In the genomic region with DNA sequence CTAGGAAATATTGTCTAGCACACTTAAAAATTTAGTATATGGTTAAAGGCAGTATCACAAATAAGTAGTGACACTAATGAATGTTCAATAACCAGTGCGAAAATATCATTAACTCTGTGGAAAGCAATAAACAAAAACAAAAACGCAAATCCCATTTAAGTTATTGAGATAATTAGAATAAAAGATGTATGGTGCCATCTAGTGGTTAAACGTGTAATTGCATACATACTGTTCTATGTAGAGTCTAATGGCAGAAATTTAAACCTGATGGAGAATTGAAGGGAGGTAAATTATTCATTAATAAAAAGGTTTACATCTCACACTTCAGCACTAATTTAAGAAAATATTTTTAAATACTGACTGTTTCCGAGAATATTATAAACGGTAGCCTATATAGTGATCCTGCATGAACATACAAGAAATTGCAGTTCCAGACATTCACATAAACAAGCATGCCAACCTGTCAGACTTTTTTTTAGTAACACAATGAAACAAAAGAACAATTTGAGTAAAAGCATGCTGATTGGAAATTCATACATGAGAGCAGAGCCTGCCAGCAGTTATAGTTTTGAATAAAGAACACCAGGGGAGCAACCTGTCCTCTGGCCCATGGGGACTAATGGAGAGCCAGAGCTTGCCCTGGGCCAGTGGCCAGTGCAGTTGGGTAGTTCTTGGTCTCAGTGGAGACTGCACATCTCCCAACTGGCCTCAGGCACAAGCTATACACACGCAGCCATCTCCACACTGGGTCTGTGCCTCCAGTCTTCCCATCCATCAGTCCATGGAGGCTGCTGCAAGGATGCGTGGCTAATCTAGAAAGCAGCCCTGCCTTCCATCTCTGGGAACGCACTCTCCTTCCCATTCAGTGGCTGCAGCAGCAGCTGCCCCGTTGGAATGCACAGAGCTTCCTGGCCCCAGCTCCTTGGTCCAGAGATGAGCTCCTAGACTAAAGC, we compare ENCODE assay signal across 8 cellular contexts. TPM values are rescaled to one million over a fixed set of nuclear protein-coding genes. Genes with fewer than 3 reads are reported as not detected.
DNase-seq lines count a peak whose midpoint lies in the region; ATAC-seq and TF ChIP-seq lines count a peak whose summit lies in the region.

No MANE protein-coding gene starts in this region.

- TF ChIP-seq CTCF in CD14-positive monocyte (IDR thresholded peaks at IDR 0.05) (peak; percentile 91), nephron progenitor cell (IDR thresholded peaks at IDR 0.05) (peak; percentile 85)

- intact Hi-C loops in CD14-positive monocyte (cut with micrococcal nuclease) = no loop called here
- intact Hi-C loops in activated T-helper 1 cell treated with anti-CD3 and anti-CD28 coated beads, Interleukin-12 subunit alpha, Interleukin-12 subunit beta, Interleukin-2, Interleukin-4 antibody, amounts not matched to agents 30 ng/mL and 10 ng/mL and 1 ng/mL, durations not matched to agents 14 hours and 24 hours and 36 hours (cut with micrococcal nuclease) = loop anchor here (1.0 to 10.0 kb wide), 10 partner anchors 52 to 902 kb away; no protein-coding TSS in a partner anchor

- peaks cover 0 to 3% (median 0%) of the 10 kb centered on the region in 3 donors for H3K27me3 Mint-ChIP-seq in CD14-positive monocyte (ENCODE audit: low read depth in 3 of 3)
- no peaks in the 10 kb centered on the region for H3K27me3 Mint-ChIP-seq in nephron progenitor cell (ENCODE audit: low read depth, poor library complexity)
- no peaks in the 10 kb centered on the region for H3K27me3 Mint-ChIP-seq in activated T-helper 1 cell treated with anti-CD3 and anti-CD28 coated beads, Interleukin-12 subunit alpha, Interleukin-12 subunit beta, Interleukin-2, Interleukin-4 antibody, amounts not matched to agents 30 ng/mL and 10 ng/mL and 1 ng/mL, durations not matched to agents 14 hours and 24 hours and 36 hours (ENCODE audit: insufficient read depth)

- DNase-seq in CD14-positive monocyte (ENCODE audit: low spot score) (no peak), M059J (ENCODE audit: low read depth) (peak; percentile 63), SK-MEL-5 (ENCODE audit: low read depth, low spot score) (peak; percentile 77), nephron progenitor cell (peak; percentile 10)
- no peak for DNase-seq in activated T-helper 1 cell treated with anti-CD3 and anti-CD28 coated beads, Interleukin-12 subunit alpha, Interleukin-12 subunit beta, Interleukin-2, Interleukin-4 antibody, amounts not matched to agents 30 ng/mL and 10 ng/mL and 1 ng/mL, durations not matched to agents 14 hours and 24 hours and 36 hours (ENCODE audit: low spot score)

- peak; percentile 29 for ATAC-seq in GM18868 (IDR thresholded peaks at IDR 0.05; ENCODE audit: unreplicated experiment)
- peak; percentile 62 for ATAC-seq in esophagus mucosa
- ATAC-seq in HG02642 (IDR thresholded peaks at IDR 0.05; ENCODE audit: poor library complexity, unreplicated experiment) = no peak

- in situ Hi-C loops in SK-MEL-5 (cut with HindIII; ENCODE audit: low pct_unique_long_range_greater_than_20kb, low sequenced_read_pairs) = no loop called here

- H3K4me3 Mint-ChIP-seq in CD14-positive monocyte (no peak overlapping the region), nephron progenitor cell (no peak overlapping the region)
- no peak overlapping the region for H3K4me3 Mint-ChIP-seq in activated T-helper 1 cell treated with anti-CD3 and anti-CD28 coated beads, Interleukin-12 subunit alpha, Interleukin-12 subunit beta, Interleukin-2, Interleukin-4 antibody, amounts not matched to agents 30 ng/mL and 10 ng/mL and 1 ng/mL, durations not matched to agents 14 hours and 24 hours and 36 hours

- H3K4me1 Mint-ChIP-seq in CD14-positive monocyte (peaks cover 13% of the 10 kb centered on the region), nephron progenitor cell (peaks cover 6% of the 10 kb centered on the region)
- peaks cover 21% of the 10 kb centered on the region for H3K4me1 Mint-ChIP-seq in activated T-helper 1 cell treated with anti-CD3 and anti-CD28 coated beads, Interleukin-12 subunit alpha, Interleukin-12 subunit beta, Interleukin-2, Interleukin-4 antibody, amounts not matched to agents 30 ng/mL and 10 ng/mL and 1 ng/mL, durations not matched to agents 14 hours and 24 hours and 36 hours (ENCODE audit: low read depth)

- H3K27ac Mint-ChIP-seq in CD14-positive monocyte = no peak overlapping the region
- no peak overlapping the region for H3K27ac Mint-ChIP-seq in nephron progenitor cell
- no peak overlapping the region for H3K27ac Mint-ChIP-seq in activated T-helper 1 cell treated with anti-CD3 and anti-CD28 coated beads, Interleukin-12 subunit alpha, Interleukin-12 subunit beta, Interleukin-2, Interleukin-4 antibody, amounts not matched to agents 30 ng/mL and 10 ng/mL and 1 ng/mL, durations not matched to agents 14 hours and 24 hours and 36 hours

- H3K36me3 Mint-ChIP-seq in CD14-positive monocyte (no peaks in the 10 kb centered on the region), nephron progenitor cell (ENCODE audit: low read depth) (no peaks in the 10 kb centered on the region)
- H3K36me3 Mint-ChIP-seq in activated T-helper 1 cell treated with anti-CD3 and anti-CD28 coated beads, Interleukin-12 subunit alpha, Interleukin-12 subunit beta, Interleukin-2, Interleukin-4 antibody, amounts not matched to agents 30 ng/mL and 10 ng/mL and 1 ng/mL, durations not matched to agents 14 hours and 24 hours and 36 hours (ENCODE audit: low read depth) = no peaks in the 10 kb centered on the region

- H3K9me3 Mint-ChIP-seq in CD14-positive monocyte = no peaks in the 10 kb centered on the region
- H3K9me3 Mint-ChIP-seq in nephron progenitor cell = no peaks in the 10 kb centered on the region
- H3K9me3 Mint-ChIP-seq in activated T-helper 1 cell treated with anti-CD3 and anti-CD28 coated beads, Interleukin-12 subunit alpha, Interleukin-12 subunit beta, Interleukin-2, Interleukin-4 antibody, amounts not matched to agents 30 ng/mL and 10 ng/mL and 1 ng/mL, durations not matched to agents 14 hours and 24 hours and 36 hours = no peaks in the 10 kb centered on the region

RNA-seq across cellular contexts. Expression of a gene that starts 28.0 kb away (rescaled TPM):
- polyA plus RNA-seq in CD14-positive monocyte = not detected
- total RNA-seq in M059J (2014; rRNA removed; shearing (Covaris generic)) = not detected in 2 replicates
- not detected in 2 replicates for total RNA-seq in SK-MEL-5 (2014; rRNA removed; shearing (Covaris generic))
- polyA plus RNA-seq in SK-MEL-5 (2015; cell fraction: cytosol; rRNA removed) = not detected in 2 replicates
- not detected in 2 replicates for polyA plus RNA-seq in SK-MEL-5 (2015; cell fraction: nucleus; rRNA removed)
- total RNA-seq in esophagus mucosa = not detected
- total RNA-seq in activated T-helper 1 cell treated with anti-CD3 and anti-CD28 coated beads, Interleukin-12 subunit alpha, Interleukin-12 subunit beta, Interleukin-2, Interleukin-4 antibody, amounts not matched to agents 30 ng/mL and 10 ng/mL and 1 ng/mL, durations not matched to agents 14 hours and 24 hours and 36 hours = not detected in 2 replicates

RNA-seq across cellular contexts. Expression of a gene that starts 50.1 kb away (rescaled TPM):
- polyA plus RNA-seq in CD14-positive monocyte = under 1 TPM in 1 of 2 donors, not detected in 1; 0.46 TPM
- total RNA-seq in M059J (2014; rRNA removed; shearing (Covaris generic)) = 13.5 and 17.5 TPM in 2 replicates
- total RNA-seq in SK-MEL-5 (2014; rRNA removed; shearing (Covaris generic)) = 0.08 TPM in 1 of 2 replicates, not detected in the other
- polyA plus RNA-seq in SK-MEL-5 (2015; cell fraction: cytosol; rRNA removed) = 0.17 TPM in 1 of 2 replicates, not detected in the other
- 0.94 TPM in 1 of 2 replicates, not detected in the other for polyA plus RNA-seq in SK-MEL-5 (2015; cell fraction: nucleus; rRNA removed)
- 0.56 TPM for total RNA-seq in esophagus mucosa
- total RNA-seq in activated T-helper 1 cell treated with anti-CD3 and anti-CD28 coated beads, Interleukin-12 subunit alpha, Interleukin-12 subunit beta, Interleukin-2, Interleukin-4 antibody, amounts not matched to agents 30 ng/mL and 10 ng/mL and 1 ng/mL, durations not matched to agents 14 hours and 24 hours and 36 hours = 94.4 and 99.9 TPM in 2 replicates

Comparison
In these comparisons a context has a peak if more than half of its experiments do, and no peak if none do; other contexts are left out.
1. DNase-seq: peak in M059J (single experiment), SK-MEL-5 (single experiment) and nephron progenitor cell (single experiment); none in CD14-positive monocyte (single experiment) and activated T-helper 1 cell treated with anti-CD3 and anti-CD28 coated beads, Interleukin-12 subunit alpha, Interleukin-12 subunit beta, Interleukin-2, Interleukin-4 antibody, amounts not matched to agents 30 ng/mL and 10 ng/mL and 1 ng/mL, durations not matched to agents 14 hours and 24 hours and 36 hours (single experiment).